In genomic region chr3:45592830-45593707, GRCh38 we compare ENCODE assay signal across 1 cellular context.
TF ChIP-seq lines count a peak whose summit lies in the region.

No MANE protein-coding gene starts in this region.

TF ChIP-seq in K562, 482 proteins besides CTCF, POLR2A, EP300 and RAD21 (continued from another document and continues in another):
- TF ChIP-seq ZNF592 (IDR thresholded peaks at IDR 0.05) = peak; percentile 92
- TF ChIP-seq ZNF3 (CRISPR knock-in tag; IDR thresholded peaks at IDR 0.05) = no peak
- TF ChIP-seq TBP (optimal IDR thresholded peaks at IDR 0.05; ENCODE audit: low read depth, low read length) = peak; percentile 75
- TF ChIP-seq, protein P1, sequence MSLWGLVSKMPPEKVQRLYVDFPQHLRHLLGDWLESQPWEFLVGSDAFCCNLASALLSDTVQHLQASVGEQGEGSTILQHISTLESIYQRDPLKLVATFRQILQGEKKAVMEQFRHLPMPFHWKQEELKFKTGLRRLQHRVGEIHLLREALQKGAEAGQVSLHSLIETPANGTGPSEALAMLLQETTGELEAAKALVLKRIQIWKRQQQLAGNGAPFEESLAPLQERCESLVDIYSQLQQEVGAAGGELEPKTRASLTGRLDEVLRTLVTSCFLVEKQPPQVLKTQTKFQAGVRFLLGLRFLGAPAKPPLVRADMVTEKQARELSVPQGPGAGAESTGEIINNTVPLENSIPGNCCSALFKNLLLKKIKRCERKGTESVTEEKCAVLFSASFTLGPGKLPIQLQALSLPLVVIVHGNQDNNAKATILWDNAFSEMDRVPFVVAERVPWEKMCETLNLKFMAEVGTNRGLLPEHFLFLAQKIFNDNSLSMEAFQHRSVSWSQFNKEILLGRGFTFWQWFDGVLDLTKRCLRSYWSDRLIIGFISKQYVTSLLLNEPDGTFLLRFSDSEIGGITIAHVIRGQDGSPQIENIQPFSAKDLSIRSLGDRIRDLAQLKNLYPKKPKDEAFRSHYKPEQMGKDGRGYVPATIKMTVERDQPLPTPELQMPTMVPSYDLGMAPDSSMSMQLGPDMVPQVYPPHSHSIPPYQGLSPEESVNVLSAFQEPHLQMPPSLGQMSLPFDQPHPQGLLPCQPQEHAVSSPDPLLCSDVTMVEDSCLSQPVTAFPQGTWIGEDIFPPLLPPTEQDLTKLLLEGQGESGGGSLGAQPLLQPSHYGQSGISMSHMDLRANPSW (CRISPR knock-in tag; IDR thresholded peaks at IDR 0.05) = no peak
- no peak for TF ChIP-seq MAFK (IDR thresholded peaks at IDR 0.05; ENCODE audit: low read length)
- TF ChIP-seq MNT (conservative IDR thresholded peaks at IDR 0.05) = peak; percentile 93 to 95
- peak; percentile 70; the same call in 1 of the 2 replicates for TF ChIP-seq ZNF124 (CRISPR knock-in tag; IDR thresholded peaks at IDR 0.05)
- TF ChIP-seq ZNF586 (CRISPR knock-in tag; conservative IDR thresholded peaks at IDR 0.05) = no peak
- TF ChIP-seq DPF2 (IDR thresholded peaks at IDR 0.05) = peak; percentile 51; the same call in 1 of the 2 replicates
- TF ChIP-seq TFE3 (CRISPR knock-in tag; IDR thresholded peaks at IDR 0.05) = 0 out of 2 replicates have a peak, but pooled peaks have one; percentile 16
- TF ChIP-seq KDM4B (IDR thresholded peaks at IDR 0.05; ENCODE audit: borderline replicate concordance in 2 of 2, low read depth in 1 of 2) = 0 out of 4 replicates have a peak, but pooled peaks of 1 of the 2 experiments have one; percentile 23
- TF ChIP-seq ZBTB1 (CRISPR knock-in tag; IDR thresholded peaks at IDR 0.05; ENCODE audit: borderline replicate concordance, low read depth) = peak; percentile 69; the same call in 1 of the 2 replicates
- TF ChIP-seq NCOR1 (IDR thresholded peaks at IDR 0.05) = no peak
- TF ChIP-seq CREB1 (IDR thresholded peaks at IDR 0.05) = no peak; the same call in 1 of the 2 replicates
- peak; percentile 84 for TF ChIP-seq CREB1 (CRISPR knock-in tag; IDR thresholded peaks at IDR 0.05)
- peak; percentile 58; the same call in 1 of the 2 replicates for TF ChIP-seq SNIP1 (IDR thresholded peaks at IDR 0.05; ENCODE audit: low read depth)
- TF ChIP-seq MXI1 (IDR thresholded peaks at IDR 0.05; ENCODE audit: low read depth, low read length) = peak; percentile 46
- TF ChIP-seq ZNF780A (CRISPR knock-in tag; IDR thresholded peaks at IDR 0.05) = no peak
- no peak for TF ChIP-seq KLF13 (tag; IDR thresholded peaks at IDR 0.05; ENCODE audit: borderline replicate concordance, low read depth)
- TF ChIP-seq ZNF584 (CRISPR knock-in tag; IDR thresholded peaks at IDR 0.05; ENCODE audit: low read depth) = 0 out of 2 replicates have a peak, but pooled peaks have one; percentile 42
- no peak for TF ChIP-seq BRF1 (IDR thresholded peaks at IDR 0.05; ENCODE audit: borderline replicate concordance, extremely low read depth, insufficient read length)
- 0 out of 4 replicates have a peak, but pooled peaks of 1 of the 2 experiments have one; percentile 48 for TF ChIP-seq ARNT (IDR thresholded peaks at IDR 0.05)
- TF ChIP-seq, protein P2, sequence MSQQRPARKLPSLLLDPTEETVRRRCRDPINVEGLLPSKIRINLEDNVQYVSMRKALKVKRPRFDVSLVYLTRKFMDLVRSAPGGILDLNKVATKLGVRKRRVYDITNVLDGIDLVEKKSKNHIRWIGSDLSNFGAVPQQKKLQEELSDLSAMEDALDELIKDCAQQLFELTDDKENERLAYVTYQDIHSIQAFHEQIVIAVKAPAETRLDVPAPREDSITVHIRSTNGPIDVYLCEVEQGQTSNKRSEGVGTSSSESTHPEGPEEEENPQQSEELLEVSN (IDR thresholded peaks at IDR 0.05; ENCODE audit: borderline replicate concordance in 1 of 2, extremely low read depth in 1 of 2, insufficient read depth in 1 of 2, insufficient read length in 1 of 2, low read depth in 1 of 2, low read length in 1 of 2, poor library complexity in 1 of 2, severe bottlenecking in 1 of 2) = peak; percentile 95 to 98
- peak; percentile 89; the same call in 1 of the 2 replicates for TF ChIP-seq IRF1 (CRISPR knock-in tag; IDR thresholded peaks at IDR 0.05; ENCODE audit: borderline replicate concordance)
- peak in 1 of 2 experiments; percentile 41; a peak in 1 of 4 replicates for TF ChIP-seq NONO (IDR thresholded peaks at IDR 0.05; ENCODE audit: low read depth in 2 of 2, low read length in 1 of 2)
- no peak for TF ChIP-seq HES1 (IDR thresholded peaks at IDR 0.05; ENCODE audit: low read depth)
- no peak for TF ChIP-seq CHD1 (IDR thresholded peaks at IDR 0.05; ENCODE audit: low read length)
- TF ChIP-seq, protein P3, sequence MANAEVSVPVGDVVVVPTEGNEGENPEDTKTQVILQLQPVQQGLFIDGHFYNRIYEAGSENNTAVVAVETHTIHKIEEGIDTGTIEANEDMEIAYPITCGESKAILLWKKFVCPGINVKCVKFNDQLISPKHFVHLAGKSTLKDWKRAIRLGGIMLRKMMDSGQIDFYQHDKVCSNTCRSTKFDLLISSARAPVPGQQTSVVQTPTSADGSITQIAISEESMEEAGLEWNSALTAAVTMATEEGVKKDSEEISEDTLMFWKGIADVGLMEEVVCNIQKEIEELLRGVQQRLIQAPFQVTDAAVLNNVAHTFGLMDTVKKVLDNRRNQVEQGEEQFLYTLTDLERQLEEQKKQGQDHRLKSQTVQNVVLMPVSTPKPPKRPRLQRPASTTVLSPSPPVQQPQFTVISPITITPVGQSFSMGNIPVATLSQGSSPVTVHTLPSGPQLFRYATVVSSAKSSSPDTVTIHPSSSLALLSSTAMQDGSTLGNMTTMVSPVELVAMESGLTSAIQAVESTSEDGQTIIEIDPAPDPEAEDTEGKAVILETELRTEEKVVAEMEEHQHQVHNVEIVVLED (CRISPR knock-in tag; IDR thresholded peaks at IDR 0.05) = peak; percentile 27; the same call in 1 of the 2 replicates
- TF ChIP-seq USF1 (CRISPR knock-in tag; IDR thresholded peaks at IDR 0.05) = peak; percentile 88
- 0 out of 2 replicates have a peak, but pooled peaks have one; percentile 41 for TF ChIP-seq GATAD2A (IDR thresholded peaks at IDR 0.05)
- 0 out of 2 replicates have a peak, but pooled peaks have one; percentile 1 for TF ChIP-seq ZBTB7A (IDR thresholded peaks at IDR 0.05; ENCODE audit: borderline replicate concordance, control insufficient read depth, low read depth, low read length)
- TF ChIP-seq JUND (IDR thresholded peaks at IDR 0.05; ENCODE audit: borderline replicate concordance, low read depth, low read length) = peak; percentile 53; the same call in 1 of the 2 replicates
- peak; percentile 32; the same call in 1 of the 3 replicates for TF ChIP-seq JUND (tag; IDR thresholded peaks at IDR 0.05; ENCODE audit: borderline replicate concordance, low read depth, low read length)
- TF ChIP-seq CBX3 (IDR thresholded peaks at IDR 0.05; ENCODE audit: borderline replicate concordance in 1 of 2, low read length in 2 of 2) = peak in 1 of 2 experiments; percentile 97; a peak in 2 of 3 replicates
- no peak for TF ChIP-seq CBX2 (IDR thresholded peaks at IDR 0.05; ENCODE audit: insufficient read depth, low read length, poor library complexity, severe bottlenecking)
- TF ChIP-seq HDAC2 (IDR thresholded peaks at IDR 0.05) = peak; percentile 89
- TF ChIP-seq, protein P4, sequence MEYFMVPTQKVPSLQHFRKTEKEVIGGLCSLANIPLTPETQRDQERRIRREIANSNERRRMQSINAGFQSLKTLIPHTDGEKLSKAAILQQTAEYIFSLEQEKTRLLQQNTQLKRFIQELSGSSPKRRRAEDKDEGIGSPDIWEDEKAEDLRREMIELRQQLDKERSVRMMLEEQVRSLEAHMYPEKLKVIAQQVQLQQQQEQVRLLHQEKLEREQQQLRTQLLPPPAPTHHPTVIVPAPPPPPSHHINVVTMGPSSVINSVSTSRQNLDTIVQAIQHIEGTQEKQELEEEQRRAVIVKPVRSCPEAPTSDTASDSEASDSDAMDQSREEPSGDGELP (CRISPR knock-in tag; IDR thresholded peaks at IDR 0.05; ENCODE audit: borderline replicate concordance) = peak; percentile 87
- peak; percentile 53; the same call in 1 of the 2 replicates for TF ChIP-seq ETV5 (CRISPR knock-in tag; IDR thresholded peaks at IDR 0.05; ENCODE audit: low read depth)
- no peak; the same call in 1 of the 2 replicates for TF ChIP-seq E2F1 (CRISPR knock-in tag; IDR thresholded peaks at IDR 0.05)
- peak; percentile 96 for TF ChIP-seq BHLHE40 (IDR thresholded peaks at IDR 0.05; ENCODE audit: low read length)
- TF ChIP-seq ATF1 (CRISPR knock-in tag; IDR thresholded peaks at IDR 0.05) = no peak
- peak; percentile 75 for TF ChIP-seq ATF1 (tag; IDR thresholded peaks at IDR 0.05)
- peak; percentile 8; the same call in 1 of the 2 replicates for TF ChIP-seq TAF7 (tag; IDR thresholded peaks at IDR 0.05)
- peak; percentile 93 for TF ChIP-seq ZNF232 (CRISPR knock-in tag; IDR thresholded peaks at IDR 0.05)
